ENCODE assay signal across 24 cellular contexts in the genomic region with DNA sequence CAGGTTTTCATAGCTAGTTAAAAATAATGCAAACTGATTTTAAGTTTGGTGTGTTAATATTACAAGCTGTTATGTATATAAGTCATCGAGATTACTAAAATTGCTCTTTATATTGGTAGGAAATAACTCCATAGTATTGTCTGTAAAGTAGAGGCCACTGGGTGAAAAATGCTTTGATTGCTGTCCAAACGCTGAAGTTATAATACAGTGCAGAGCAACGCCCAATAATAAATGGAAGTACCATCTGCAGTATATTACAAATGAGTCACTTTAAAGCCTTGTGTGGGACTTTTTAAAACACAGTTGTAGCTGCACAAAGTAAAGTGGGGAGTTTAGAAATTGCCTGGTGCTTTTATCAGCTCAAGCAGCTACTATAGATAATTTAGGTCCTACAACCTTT.
DNase-seq lines count a peak whose midpoint lies in the region; ATAC-seq and TF ChIP-seq lines count a peak whose summit lies in the region.
"Had no signal": no experiment of that assay in that cellular context is flagged by ENCODE, and none has a peak within 500 bp of the region (broad histone marks: within the 10 kb centered on the region; RNA-seq: fewer than 3 reads in every experiment).

No MANE protein-coding gene starts in this region.

- CTCF ChIA-PET in HCT116 (lab: Charles Lee) = no interaction called here

- ATAC-seq in HCT116 = no peak
- no peak for ATAC-seq in HG02759 (IDR thresholded peaks at IDR 0.05; ENCODE audit: unreplicated experiment)
- ATAC-seq in GM21576 (IDR thresholded peaks at IDR 0.05; ENCODE audit: unreplicated experiment) = no peak
- ATAC-seq: Panc1 had no signal

- no peak overlapping the region for H3K4me2 ChIP-seq in HCT116 (ENCODE audit: low read length)
- H3K4me2 ChIP-seq: BLaER1 had no signal

- H3K36me3 ChIP-seq in HCT116 (ENCODE audit: control insufficient read depth in 1 of 2, insufficient read depth in 2 of 2, low read length in 2 of 2) = no peaks in the 10 kb centered on the region
- H3K36me3 ChIP-seq: BLaER1 had no signal

- H3K9ac ChIP-seq in HCT116 (ENCODE audit: low read length) = no peak overlapping the region
- H3K9ac ChIP-seq: BLaER1 had no signal

- DNase-seq in A172 (ENCODE audit: low spot score) = peak; percentile 23
- DNase-seq in HCT116 (ENCODE audit: low read depth, low spot score) = no peak
- peak; percentile 29 for DNase-seq in NCI-H69 (lab: John Stamatoyannopoulos, UW)
- peak; percentile 1 for DNase-seq in left kidney (ENCODE audit: low read depth, low spot score)
- DNase-seq in SKM-1 treated with dmso at 0.1 percent for 144 hours (lab: John Stamatoyannopoulos, UW; ENCODE audit: unreplicated experiment) = no peak
- DNase-seq in middle frontal gyrus (ENCODE audit: extremely low spot score, low spot score) = no peak
- DNase-seq: 8988T; CD4-positive, CD25-positive, alpha-beta regulatory T cell; DMS53; GOT3; HCEC 1CT; NCI-H1092 treated with DMSO at 0.1 percent for 48 hours; NCI-H1436; NCI-H187; NCI-H2081 treated with DMSO at 0.1 percent for 48 hours; NCI-H2171; NCI-H526; SHP77 treated with DMSO at 0.1 percent for 48 hours; T-helper 2 cell had no signal

- H3K27me3 ChIP-seq in HCT116 (ENCODE audit: insufficient read depth, low read length) = no peaks in the 10 kb centered on the region
- H3K27me3 ChIP-seq: BLaER1 had no signal

- H3K9me2 ChIP-seq in HCT116 (ENCODE audit: insufficient read depth) = no peaks in the 10 kb centered on the region

- H3K4me3 ChIP-seq in HCT116 (replicated peaks in 1 of 2; ENCODE audit: low read depth in 1 of 2, low read length in 2 of 2) = no peak overlapping the region
- H3K4me3 ChIP-seq: BLaER1 had no signal

- no peaks in the 10 kb centered on the region for H4K20me1 ChIP-seq in HCT116 (ENCODE audit: insufficient read depth)
- H4K20me1 ChIP-seq: BLaER1 had no signal

- TF ChIP-seq POLR2A in HCT116 (IDR thresholded peaks at IDR 0.05; ENCODE audit: borderline replicate concordance, extremely low read depth, insufficient read depth, insufficient read length) = no peak

- H3K27ac ChIP-seq in HCT116 (ENCODE audit: low read depth, low read length) = no peak overlapping the region
- H3K27ac ChIP-seq: BLaER1, RWPE1 had no signal

- intact Hi-C loops in HCT116 (cut with micrococcal nuclease) = loop anchor here (10.0 kb wide), 1 partner anchor 65 kb away; no protein-coding TSS in a partner anchor

- POLR2A ChIA-PET in HCT116 (lab: Charles Lee) = no interaction called here

- no peaks in the 10 kb centered on the region for H3K79me2 ChIP-seq in HCT116 (ENCODE audit: insufficient read depth, low read length)

- H2AFZ ChIP-seq in HCT116 (ENCODE audit: low read depth, low read length, poor library complexity, severe bottlenecking) = no peak overlapping the region

- no peaks in the 10 kb centered on the region for H3K4me1 ChIP-seq in HCT116 (ENCODE audit: control insufficient read depth in 1 of 2, insufficient read depth in 2 of 2, low read length in 2 of 2)
- H3K4me1 ChIP-seq: BLaER1 had no signal

- no peak for TF ChIP-seq CTCF in HCT116 (IDR thresholded peaks at IDR 0.05 in 2 of 3, conservative IDR thresholded peaks at IDR 0.05 in 1 of 3; ENCODE audit: borderline replicate concordance in 1 of 3, insufficient read depth in 1 of 3, low read depth in 2 of 3, low read length in 2 of 3)

- BruUV-seq in HCT116 (replicated peaks; lab: Mats Ljungman, UMichigan) = no TSS peak

- no peak for TF ChIP-seq RAD21 in HCT116 (IDR thresholded peaks at IDR 0.05; ENCODE audit: low read depth)

- RAD21 ChIA-PET in HCT116 (lab: Charles Lee; ENCODE audit: low non-redundant PET in 1 of 2, low total read pairs in 2 of 2, uncharacterized antibody in 2 of 2, unreplicated experiment in 2 of 2) = no interaction called here

- no peaks in the 10 kb centered on the region for H3K9me3 ChIP-seq in HCT116 (ENCODE audit: control insufficient read depth in 1 of 2, insufficient read depth in 1 of 2, low read depth in 1 of 2, low read length in 2 of 2)
- H3K9me3 ChIP-seq: BLaER1 had no signal

TF ChIP-seq in HCT116, 20 proteins besides CTCF, POLR2A, EP300 and RAD21:
- no peak for TF ChIP-seq EZH2phosphoT487 (IDR thresholded peaks at IDR 0.05; ENCODE audit: borderline replicate concordance)
- TF ChIP-seq, protein P1, sequence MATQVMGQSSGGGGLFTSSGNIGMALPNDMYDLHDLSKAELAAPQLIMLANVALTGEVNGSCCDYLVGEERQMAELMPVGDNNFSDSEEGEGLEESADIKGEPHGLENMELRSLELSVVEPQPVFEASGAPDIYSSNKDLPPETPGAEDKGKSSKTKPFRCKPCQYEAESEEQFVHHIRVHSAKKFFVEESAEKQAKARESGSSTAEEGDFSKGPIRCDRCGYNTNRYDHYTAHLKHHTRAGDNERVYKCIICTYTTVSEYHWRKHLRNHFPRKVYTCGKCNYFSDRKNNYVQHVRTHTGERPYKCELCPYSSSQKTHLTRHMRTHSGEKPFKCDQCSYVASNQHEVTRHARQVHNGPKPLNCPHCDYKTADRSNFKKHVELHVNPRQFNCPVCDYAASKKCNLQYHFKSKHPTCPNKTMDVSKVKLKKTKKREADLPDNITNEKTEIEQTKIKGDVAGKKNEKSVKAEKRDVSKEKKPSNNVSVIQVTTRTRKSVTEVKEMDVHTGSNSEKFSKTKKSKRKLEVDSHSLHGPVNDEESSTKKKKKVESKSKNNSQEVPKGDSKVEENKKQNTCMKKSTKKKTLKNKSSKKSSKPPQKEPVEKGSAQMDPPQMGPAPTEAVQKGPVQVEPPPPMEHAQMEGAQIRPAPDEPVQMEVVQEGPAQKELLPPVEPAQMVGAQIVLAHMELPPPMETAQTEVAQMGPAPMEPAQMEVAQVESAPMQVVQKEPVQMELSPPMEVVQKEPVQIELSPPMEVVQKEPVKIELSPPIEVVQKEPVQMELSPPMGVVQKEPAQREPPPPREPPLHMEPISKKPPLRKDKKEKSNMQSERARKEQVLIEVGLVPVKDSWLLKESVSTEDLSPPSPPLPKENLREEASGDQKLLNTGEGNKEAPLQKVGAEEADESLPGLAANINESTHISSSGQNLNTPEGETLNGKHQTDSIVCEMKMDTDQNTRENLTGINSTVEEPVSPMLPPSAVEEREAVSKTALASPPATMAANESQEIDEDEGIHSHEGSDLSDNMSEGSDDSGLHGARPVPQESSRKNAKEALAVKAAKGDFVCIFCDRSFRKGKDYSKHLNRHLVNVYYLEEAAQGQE (IDR thresholded peaks at IDR 0.05; ENCODE audit: low read depth) = peak; percentile 31
- TF ChIP-seq, protein P2, sequence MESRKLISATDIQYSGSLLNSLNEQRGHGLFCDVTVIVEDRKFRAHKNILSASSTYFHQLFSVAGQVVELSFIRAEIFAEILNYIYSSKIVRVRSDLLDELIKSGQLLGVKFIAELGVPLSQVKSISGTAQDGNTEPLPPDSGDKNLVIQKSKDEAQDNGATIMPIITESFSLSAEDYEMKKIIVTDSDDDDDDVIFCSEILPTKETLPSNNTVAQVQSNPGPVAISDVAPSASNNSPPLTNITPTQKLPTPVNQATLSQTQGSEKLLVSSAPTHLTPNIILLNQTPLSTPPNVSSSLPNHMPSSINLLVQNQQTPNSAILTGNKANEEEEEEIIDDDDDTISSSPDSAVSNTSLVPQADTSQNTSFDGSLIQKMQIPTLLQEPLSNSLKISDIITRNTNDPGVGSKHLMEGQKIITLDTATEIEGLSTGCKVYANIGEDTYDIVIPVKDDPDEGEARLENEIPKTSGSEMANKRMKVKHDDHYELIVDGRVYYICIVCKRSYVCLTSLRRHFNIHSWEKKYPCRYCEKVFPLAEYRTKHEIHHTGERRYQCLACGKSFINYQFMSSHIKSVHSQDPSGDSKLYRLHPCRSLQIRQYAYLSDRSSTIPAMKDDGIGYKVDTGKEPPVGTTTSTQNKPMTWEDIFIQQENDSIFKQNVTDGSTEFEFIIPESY (IDR thresholded peaks at IDR 0.05; ENCODE audit: extremely low read depth, insufficient replicate concordance, low read length) = no peak
- TF ChIP-seq JUND (IDR thresholded peaks at IDR 0.05) = no peak

Comparison
In these comparisons a context has a peak if more than half of its experiments do, and no peak if none do; other contexts are left out.
1. DNase-seq: peak in A172 (single experiment), NCI-H69 (single experiment) and left kidney (single experiment); none in HCT116 (single experiment), SKM-1 treated with dmso at 0.1 percent for 144 hours (single experiment) and middle frontal gyrus (single experiment).